In genomic region chr22:18035740-18036139, GRCh38 we compare ENCODE assay signal across 15 cellular contexts. TPM values are rescaled to one million over a fixed set of nuclear protein-coding genes. Genes with fewer than 3 reads are reported as not detected.
DNase-seq lines count a peak whose midpoint lies in the region; FAIRE-seq and TF ChIP-seq lines count a peak whose summit lies in the region.
"Had no signal": no experiment of that assay in that cellular context is flagged by ENCODE, and none has a peak within 500 bp of the region (broad histone marks: within the 10 kb centered on the region; RNA-seq: fewer than 3 reads in every experiment).

No MANE protein-coding gene starts in this region.

- FAIRE-seq in bronchial epithelial cell (lab: Jason Lieb, UNC), result peak; percentile 36
- FAIRE-seq: GM12891 had no signal

- TF ChIP-seq CTCF in NB4 (IDR thresholded peaks at IDR 0.05; ENCODE audit: low read depth, low read length) (no peak), bronchial epithelial cell (IDR thresholded peaks at IDR 0.05; ENCODE audit: insufficient read depth, low read length, severe bottlenecking) (no peak)

- H3K27me3 ChIP-seq in bronchial epithelial cell (ENCODE audit: control insufficient read depth, insufficient read depth, low read length), result no peaks in the 10 kb centered on the region

- H3K4me3 ChIP-seq in NB4 (ENCODE audit: low read depth, low read length) (no peak overlapping the region), bronchial epithelial cell (ENCODE audit: low read depth, low read length) (no peak overlapping the region)

- TF ChIP-seq POLR2A in NB4 (IDR thresholded peaks at IDR 0.05; ENCODE audit: extremely low read depth, insufficient read length), result no peak

- H3K27ac ChIP-seq in caudate nucleus (ENCODE audit: low read depth, low read length), result no peak overlapping the region
- H3K27ac ChIP-seq: KMS-11 had no signal

- DNase-seq in H4 (ENCODE audit: low spot score), result peak; percentile 84
- DNase-seq in NB4 (ENCODE audit: low read depth), result peak; percentile 50
- DNase-seq in bronchial epithelial cell (ENCODE audit: low read depth), result peak; percentile 87
- peak; percentile 64 for DNase-seq in mucosa of gallbladder (ENCODE audit: low spot score)
- no peak for DNase-seq in stimulated activated naive CD4-positive, alpha-beta T cell (lab: John Stamatoyannopoulos, UW)
- DNase-seq in SW 1271 (lab: John Stamatoyannopoulos, UW), result no peak
- DNase-seq in AG20443 (ENCODE audit: low spot score), result no peak
- DNase-seq in caudate nucleus (lab: John Stamatoyannopoulos, UW), result no peak
- DNase-seq: activated naive CD4-positive, alpha-beta T cell treated with anti-CD3 and anti-CD28 coated beads for 36 hours; CD8-positive, alpha-beta memory T cell; hypothalamus; stimulated activated CD4-positive, alpha-beta T cell treated with anti-CD3 and anti-CD28 coated beads, Interleukin-4, amount 100 ng/mL, for 1 hour; substantia nigra had no signal

- no peaks in the 10 kb centered on the region for H3K36me3 ChIP-seq in bronchial epithelial cell (ENCODE audit: control insufficient read depth, insufficient read depth, low read length)

RNA-seq across cellular contexts. Expression of gene MICAL3, which starts 11.4 kb away (rescaled TPM):
- total RNA-seq in H4 (2014; rRNA removed; shearing (Covaris generic)), result 7.0 and 17.3 TPM in 2 replicates
- total RNA-seq in bronchial epithelial cell (13.4 and 13.6 TPM in 2 replicates), mucosa of gallbladder (61.4 TPM)

RNA-seq across cellular contexts. Expression of gene PEX26, which starts 42.0 kb away (rescaled TPM):
- total RNA-seq in H4 (2014; rRNA removed; shearing (Covaris generic)), result 8.5 and 8.6 TPM in 2 replicates
- total RNA-seq in bronchial epithelial cell (11.8 and 12.4 TPM in 2 replicates), mucosa of gallbladder (51.5 TPM)

Comparison
In these comparisons a context has a peak if more than half of its experiments do, and no peak if none do; other contexts are left out.
1. DNase-seq: peak in H4 (single experiment), NB4 (single experiment), bronchial epithelial cell (single experiment) and mucosa of gallbladder (single experiment); none in stimulated activated naive CD4-positive, alpha-beta T cell (0 of 6), SW 1271 (0 of 2), AG20443 (single experiment) and caudate nucleus (0 of 61).